11 cellular contexts compared by ENCODE assay signal in genomic region chr6:25555188-25555587, GRCh38.
"Had no signal": no experiment of that assay in that cellular context is flagged by ENCODE, and none has a peak within 500 bp of the region (broad histone marks: within the 10 kb centered on the region; RNA-seq: fewer than 3 reads in every experiment).

No MANE protein-coding gene starts in this region.

- ATAC-seq: GM23338, HCT116 had no signal

- H3K9ac ChIP-seq: GM23248 had no signal

- H3K9me3 ChIP-seq: HAP-1 had no signal

- H2AFZ ChIP-seq: GM23248, GM23338 had no signal

- H3K4me2 ChIP-seq: GM23338 had no signal

- H3K27ac ChIP-seq: GM23248 had no signal

- H3K4me1 ChIP-seq: HAP-1 had no signal

- FAIRE-seq: H1, H54 had no signal

- DNase-seq: GM23248, GOT3, H7, H9, HCEC 1CT, HFFc6 had no signal

- H3K4me3 ChIP-seq: GM23248, GM23338, HAP-1 had no signal

- H3K36me3 ChIP-seq: HAP-1 had no signal
